In genomic region chrX:20141281-20142220, GRCh38 we compare ENCODE assay signal across 8 cellular contexts. TPM values are rescaled to one million over a fixed set of nuclear protein-coding genes. Genes with fewer than 3 reads are reported as not detected.
DNase-seq lines count a peak whose midpoint lies in the region; ATAC-seq and TF ChIP-seq lines count a peak whose summit lies in the region.

Gene EIF1AX (minus strand): TSS chrX:20141838. CDS start chrX:20141640, 198 bp downstream.

- H3K27ac ChIP-seq in BLaER1 (peak within 1 kb of the TSS; percentile 93), coronary artery (peak within 1 kb of the TSS; percentile 92 to 93)

- peaks cover 31% of the 10 kb centered on the region for H3K4me1 ChIP-seq in BLaER1

- no peaks in the 10 kb centered on the region for H3K27me3 ChIP-seq in BLaER1

- no peaks in the 10 kb centered on the region for H3K27me3 Mint-ChIP-seq in activated CD4-positive, alpha-beta T cell treated with anti-CD3 and anti-CD28 coated beads, Interleukin-2, amount 10 ng/mL, durations not matched to agents 7 days and 5 days

- H3K9me3 Mint-ChIP-seq in activated CD4-positive, alpha-beta T cell treated with anti-CD3 and anti-CD28 coated beads, Interleukin-2, amount 10 ng/mL, durations not matched to agents 7 days and 5 days, result no peaks in the 10 kb centered on the region

- peak within 1 kb of the TSS; percentile 85 for H3K4me3 ChIP-seq in BLaER1
- peak within 1 kb of the TSS; percentile 93 for H3K4me3 ChIP-seq in coronary artery

- H3K4me1 Mint-ChIP-seq in activated CD4-positive, alpha-beta T cell treated with anti-CD3 and anti-CD28 coated beads, Interleukin-2, amount 10 ng/mL, durations not matched to agents 7 days and 5 days, result peaks cover 26% of the 10 kb centered on the region

- peaks cover 19% of the 10 kb centered on the region for H3K36me3 Mint-ChIP-seq in activated CD4-positive, alpha-beta T cell treated with anti-CD3 and anti-CD28 coated beads, Interleukin-2, amount 10 ng/mL, durations not matched to agents 7 days and 5 days (ENCODE audit: low read depth)

- ATAC-seq in GM19328 (IDR thresholded peaks at IDR 0.05; ENCODE audit: unreplicated experiment) (peak; percentile 98), HG03520 (IDR thresholded peaks at IDR 0.05; ENCODE audit: unreplicated experiment) (peak; percentile 99)

- H3K4me2 ChIP-seq in BLaER1, result peak within 1 kb of the TSS; percentile 82

- H3K4me3 Mint-ChIP-seq in activated CD4-positive, alpha-beta T cell treated with anti-CD3 and anti-CD28 coated beads, Interleukin-2, amount 10 ng/mL, durations not matched to agents 7 days and 5 days, result peak within 1 kb of the TSS; percentile 83

- no peak for TF ChIP-seq CTCF in coronary artery (IDR thresholded peaks at IDR 0.05)

- H3K36me3 ChIP-seq in BLaER1, result peaks cover 30% of the 10 kb centered on the region

- peak within 1 kb of the TSS; percentile 95 for H3K9ac ChIP-seq in BLaER1

- peaks cover 47% of the 10 kb centered on the region for H4K20me1 ChIP-seq in BLaER1

- DNase-seq in NCI-H69 (lab: John Stamatoyannopoulos, UW) (peak; percentile 98), coronary artery (ENCODE audit: low spot score) (peak; percentile 100), left kidney (ENCODE audit: low read depth, low spot score) (peak; percentile 98)
- DNase-seq in activated CD4-positive, alpha-beta T cell treated with anti-CD3 and anti-CD28 coated beads, Interleukin-2, amount 10 ng/mL, durations not matched to agents 7 days and 5 days, result peak; percentile 96
- peak; percentile 92 to 93 for DNase-seq in stimulated activated CD4-positive, alpha-beta T cell treated with anti-CD3 and anti-CD28 coated beads, Interleukin-2, amount 100 ng/mL, for 24 hours

- POLR2A ChIA-PET in activated CD4-positive, alpha-beta T cell treated with anti-CD3 and anti-CD28 coated beads, Interleukin-2, amount 10 ng/mL, durations not matched to agents 7 days and 5 days (lab: Charles Lee), result no interaction called here

- CTCF ChIA-PET in activated CD4-positive, alpha-beta T cell treated with anti-CD3 and anti-CD28 coated beads, Interleukin-2, amount 10 ng/mL, durations not matched to agents 7 days and 5 days (lab: Charles Lee), result interaction anchor here (0.6 to 1.0 kb wide), 2 partner anchors 65 to 164 kb away, joined by 3 to 4 read pairs; no protein-coding TSS in a partner anchor

- no peaks in the 10 kb centered on the region for H3K9me3 ChIP-seq in BLaER1

- peak within 1 kb of the TSS; percentile 91 for H3K27ac Mint-ChIP-seq in activated CD4-positive, alpha-beta T cell treated with anti-CD3 and anti-CD28 coated beads, Interleukin-2, amount 10 ng/mL, durations not matched to agents 7 days and 5 days

RNA-seq across cellular contexts. Expression of gene EIF1AX, which starts in this region (rescaled TPM):
- total RNA-seq in activated CD4-positive, alpha-beta T cell treated with anti-CD3 and anti-CD28 coated beads, Interleukin-2, amount 10 ng/mL, durations not matched to agents 7 days and 5 days, result 10 to 100 TPM; 54.1 to 59.3 TPM

Comparison
In these comparisons a context has a peak if more than half of its experiments do, and no peak if none do; other contexts are left out.
1. Peak in every context shown above with its lines: DNase-seq, ATAC-seq, H3K4me3 ChIP-seq and H3K27ac ChIP-seq.